21 cellular contexts compared by ENCODE assay signal in genomic region chr2:16312771-16313170, GRCh38.
DNase-seq lines count a peak whose midpoint lies in the region; ATAC-seq and TF ChIP-seq lines count a peak whose summit lies in the region.
"Had no signal": no experiment of that assay in that cellular context is flagged by ENCODE, and none has a peak within 500 bp of the region (broad histone marks: within the 10 kb centered on the region; RNA-seq: fewer than 3 reads in every experiment).

No MANE protein-coding gene starts in this region.

- H3K9me3 Mint-ChIP-seq in osteocyte (ENCODE audit: unreplicated experiment), result peaks cover 3% of the 10 kb centered on the region

- peaks cover 2% of the 10 kb centered on the region for H3K27me3 Mint-ChIP-seq in osteocyte (ENCODE audit: unreplicated experiment)
- no peaks in the 10 kb centered on the region for H3K27me3 Mint-ChIP-seq in T-helper 17 cell
- H3K27me3 Mint-ChIP-seq: CD4-positive, CD25-positive, alpha-beta regulatory T cell had no signal

- H3K4me3 ChIP-seq in BE2C (ENCODE audit: low read depth, low read length), result no peak overlapping the region
- no peak overlapping the region for H3K4me3 ChIP-seq in lung
- H3K4me3 ChIP-seq: A549, BLaER1 had no signal

- H3K36me3 ChIP-seq in BE2C, result no peaks in the 10 kb centered on the region
- no peaks in the 10 kb centered on the region for H3K36me3 ChIP-seq in lung (ENCODE audit: control insufficient read depth in 2 of 2, insufficient read depth in 2 of 2, low read length in 2 of 2)
- H3K36me3 ChIP-seq: BLaER1 had no signal

- H3K9me3 ChIP-seq in BE2C, result peaks cover 8% of the 10 kb centered on the region
- H3K9me3 ChIP-seq in lung (ENCODE audit: control insufficient read depth in 2 of 2, insufficient read depth in 1 of 2, low read length in 1 of 2), result no peaks in the 10 kb centered on the region
- no peaks in the 10 kb centered on the region for H3K9me3 ChIP-seq in T-helper 17 cell (ENCODE audit: control insufficient read depth, low read length, poor library complexity, severe bottlenecking)
- H3K9me3 ChIP-seq: A549, BLaER1 had no signal

- WGBS in lung, 2 donors, result 90% methylated on average over 2 of the region's 2 CpGs

- DNase-seq in BE2C (peak; percentile 97), lung (ENCODE audit: low spot score) (peak; percentile 18), osteocyte (ENCODE audit: extremely low spot score, unreplicated experiment) (peak; percentile 40), T-helper 17 cell (no peak), hippocampal formation (lab: John Stamatoyannopoulos, UW) (no peak)
- DNase-seq: AML-193; C1 segment of cervical spinal cord; CD4-positive, alpha-beta memory T cell; CD4-positive, CD25-positive, alpha-beta regulatory T cell; CD8-positive, alpha-beta memory T cell; COR-L47; DMS 273 treated with DMSO at 0.1 percent for 48 hours; DMS153; DMS53; DMS79; GF-D8 had no signal

- H3K27ac ChIP-seq in lung (ENCODE audit: low read depth in 1 of 2, low read length in 1 of 2), result no peak overlapping the region
- H3K27ac ChIP-seq: 22Rv1, A549, BLaER1 had no signal

- H3K27ac Mint-ChIP-seq in osteocyte (ENCODE audit: unreplicated experiment) (no peak overlapping the region), T-helper 17 cell (no peak overlapping the region)
- H3K27ac Mint-ChIP-seq: B cell; CD14-positive monocyte; CD4-positive, alpha-beta memory T cell; CD4-positive, CD25-positive, alpha-beta regulatory T cell; CD8-positive, alpha-beta memory T cell had no signal

- H3K27me3 ChIP-seq in BE2C (no peaks in the 10 kb centered on the region), lung (ENCODE audit: control insufficient read depth, insufficient read depth) (no peaks in the 10 kb centered on the region)
- H3K27me3 ChIP-seq: BLaER1 had no signal

- ATAC-seq in lung (ENCODE audit: insufficient read depth, low FRiP score) (no peak), T-helper 17 cell (no peak)
- ATAC-seq: A549 had no signal

- no peaks in the 10 kb centered on the region for H3K4me1 Mint-ChIP-seq in osteocyte (ENCODE audit: unreplicated experiment)
- no peaks in the 10 kb centered on the region for H3K4me1 Mint-ChIP-seq in T-helper 17 cell
- H3K4me1 Mint-ChIP-seq: B cell; CD14-positive monocyte; CD4-positive, alpha-beta memory T cell; CD4-positive, CD25-positive, alpha-beta regulatory T cell; CD8-positive, alpha-beta memory T cell had no signal

- H3K4me1 ChIP-seq in BE2C (peaks cover 5% of the 10 kb centered on the region), lung (ENCODE audit: control insufficient read depth in 2 of 2, insufficient read depth in 2 of 2, low read length in 2 of 2) (no peaks in the 10 kb centered on the region)
- H3K4me1 ChIP-seq: A549 had no signal

- H3K4me3 Mint-ChIP-seq in osteocyte (ENCODE audit: unreplicated experiment), result no peak overlapping the region
- no peak overlapping the region for H3K4me3 Mint-ChIP-seq in T-helper 17 cell
- H3K4me3 Mint-ChIP-seq: B cell; CD14-positive monocyte; CD4-positive, alpha-beta memory T cell; CD4-positive, CD25-positive, alpha-beta regulatory T cell; CD8-positive, alpha-beta memory T cell had no signal

- TF ChIP-seq CTCF in BE2C (IDR thresholded peaks at IDR 0.05; ENCODE audit: low read depth, low read length) (no peak), lung (IDR thresholded peaks at IDR 0.05; ENCODE audit: control extremely low read depth, extremely low read depth) (no peak), osteocyte (IDR thresholded peaks at IDR 0.05) (no peak)

- H3K36me3 Mint-ChIP-seq in osteocyte (ENCODE audit: unreplicated experiment), result no peaks in the 10 kb centered on the region
- no peaks in the 10 kb centered on the region for H3K36me3 Mint-ChIP-seq in T-helper 17 cell (ENCODE audit: low read depth)
- H3K36me3 Mint-ChIP-seq: CD14-positive monocyte; CD4-positive, alpha-beta memory T cell; CD4-positive, CD25-positive, alpha-beta regulatory T cell; CD8-positive, alpha-beta memory T cell had no signal

Comparison
In these comparisons a context has a peak if more than half of its experiments do, and no peak if none do; other contexts are left out.
1. DNase-seq: peak in BE2C (single experiment), lung (single experiment) and osteocyte (single experiment); none in T-helper 17 cell (0 of 3) and hippocampal formation (0 of 2).